ENCODE assay signal across 18 cellular contexts in the genomic region with DNA sequence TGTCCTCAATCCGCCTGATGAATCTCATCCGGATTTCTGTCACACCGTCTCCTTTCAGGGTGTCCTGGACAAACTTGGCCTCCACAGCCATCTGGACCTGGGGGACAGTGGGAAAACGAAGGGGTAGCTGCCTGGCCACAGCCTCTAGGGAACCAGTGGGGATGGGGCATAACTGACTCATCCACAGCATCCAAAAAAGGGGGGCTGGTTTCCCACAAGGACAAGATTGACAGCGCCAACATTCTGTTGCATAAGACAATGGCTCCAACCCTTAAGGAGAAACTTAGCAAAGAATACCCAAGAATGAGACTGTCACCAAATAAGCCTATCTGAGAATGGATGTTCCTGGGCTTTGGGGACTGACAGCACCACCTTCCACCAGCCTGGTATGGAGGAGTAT. TPM values are rescaled to one million over a fixed set of nuclear protein-coding genes. Genes with fewer than 3 reads are reported as not detected.
A peak's percentile ranks its signal among the peaks of the same experiment; 100 is the strongest.
DNase-seq lines count a peak whose midpoint lies in the region; ATAC-seq and TF ChIP-seq lines count a peak whose summit lies in the region.
"Had no signal": no experiment of that assay in that cellular context is flagged by ENCODE, and none has a peak within 500 bp of the region (broad histone marks: within the 10 kb centered on the region; RNA-seq: fewer than 3 reads in every experiment).

No MANE protein-coding gene starts in this region.

- H3K27ac ChIP-seq in heart left ventricle = peak overlapping the region in 10 of 12 donors; percentile 26 to 80 (median 68)
- H3K27ac ChIP-seq in colonic mucosa = peak overlapping the region; percentile 44
- H3K27ac ChIP-seq in osteoblast (ENCODE audit: low read depth, low read length) = peak overlapping the region; percentile 89
- peak overlapping the region in 3 of 4 donors; percentile 25 to 76 (median 61) for H3K27ac ChIP-seq in upper lobe of left lung
- H3K27ac ChIP-seq: A549, C4-2B, parathyroid adenoma had no signal

- TF ChIP-seq POLR2A in heart left ventricle (IDR thresholded peaks at IDR 0.05) (no peak), upper lobe of left lung (IDR thresholded peaks at IDR 0.05) (no peak)

- H4K20me1 ChIP-seq in osteoblast (ENCODE audit: insufficient read depth, low read length) = peaks cover 15% of the 10 kb centered on the region

- ATAC-seq in heart left ventricle (no peak), Right ventricle myocardium inferior (no peak), upper lobe of left lung (ENCODE audit: low FRiP score in 2 of 2) (no peak), GM19035 (IDR thresholded peaks at IDR 0.05; ENCODE audit: unreplicated experiment) (no peak)
- ATAC-seq: A549 had no signal

- H3K9me3 ChIP-seq in heart left ventricle (no peaks in the 10 kb centered on the region), colonic mucosa (no peaks in the 10 kb centered on the region), osteoblast (ENCODE audit: low read depth, low read length) (no peaks in the 10 kb centered on the region), upper lobe of left lung (no peaks in the 10 kb centered on the region)
- H3K9me3 ChIP-seq: A549 had no signal

- WGBS in heart left ventricle, 4 donors = 72 to 82% (median 74%) methylated on average over 5 of the region's 5 CpGs
- WGBS in upper lobe of left lung, 2 donors = 74 to 75% methylated on average over 5 of the region's 5 CpGs

- peaks cover 0 to 43% (median 32%) of the 10 kb centered on the region in 9 donors for H3K36me3 ChIP-seq in heart left ventricle
- H3K36me3 ChIP-seq in colonic mucosa = no peaks in the 10 kb centered on the region
- H3K36me3 ChIP-seq in osteoblast (ENCODE audit: insufficient read depth, low read length) = peaks cover 25% of the 10 kb centered on the region
- H3K36me3 ChIP-seq in upper lobe of left lung = peaks cover 10 to 46% (median 33%) of the 10 kb centered on the region in 4 donors

- H3K4me3 ChIP-seq in heart left ventricle (no peak overlapping the region), colonic mucosa (no peak overlapping the region), osteoblast (ENCODE audit: insufficient read depth, low read length) (no peak overlapping the region), upper lobe of left lung (no peak overlapping the region)
- H3K4me3 ChIP-seq: A549 had no signal

- TF ChIP-seq CTCF in heart left ventricle (IDR thresholded peaks at IDR 0.05) (no peak), colonic mucosa (IDR thresholded peaks at IDR 0.05) (no peak), osteoblast (IDR thresholded peaks at IDR 0.05; ENCODE audit: extremely low read depth, low read depth, low read length) (no peak), upper lobe of left lung (IDR thresholded peaks at IDR 0.05) (no peak)

- no peak overlapping the region for H2AFZ ChIP-seq in osteoblast (ENCODE audit: low read length)
- H2AFZ ChIP-seq: parathyroid adenoma had no signal

- DNase-seq in heart left ventricle (no peak), Right ventricle myocardium inferior (ENCODE audit: missing footprints) (no peak), colonic mucosa (no peak), osteoblast (ENCODE audit: insufficient read length, low spot score, missing footprints) (no peak), upper lobe of left lung (no peak), iPS-NIHi7 (ENCODE audit: extremely low spot score) (no peak), NCI-H2081 (lab: John Stamatoyannopoulos, UW) (no peak)
- DNase-seq: activated CD4-positive, alpha-beta T cell treated with anti-CD3 and anti-CD28 coated beads, Interleukin-2, amount 50 U/mL, for 1 hour; GOT3; naive B cell; NCI-H1048; OCI-M1; stimulated activated CD4-positive, alpha-beta T cell treated with anti-CD3 and anti-CD28 coated beads, Interleukin-12 subunit alpha, Interleukin-12 subunit beta, amount 100 ng/mL, for 4 hours; SW 1271 had no signal

- TF ChIP-seq EP300 in upper lobe of left lung (IDR thresholded peaks at IDR 0.05) = no peak

- H3K4me1 ChIP-seq in heart left ventricle (peaks cover 0 to 57% (median 39%) of the 10 kb centered on the region in 12 donors), colonic mucosa (no peaks in the 10 kb centered on the region), osteoblast (ENCODE audit: insufficient read depth, low read length) (peaks cover 62% of the 10 kb centered on the region), upper lobe of left lung (peaks cover 28 to 44% (median 34%) of the 10 kb centered on the region in 4 donors)
- H3K4me1 ChIP-seq: parathyroid adenoma had no signal

- no peak overlapping the region for H3K4me2 ChIP-seq in osteoblast (ENCODE audit: insufficient read depth, low read length)
- H3K4me2 ChIP-seq: A549 had no signal

- H3K27me3 ChIP-seq in heart left ventricle (no peaks in the 10 kb centered on the region), colonic mucosa (no peaks in the 10 kb centered on the region), osteoblast (ENCODE audit: insufficient read depth, low read length) (no peaks in the 10 kb centered on the region), upper lobe of left lung (no peaks in the 10 kb centered on the region)

- H3K79me2 ChIP-seq in osteoblast (ENCODE audit: insufficient read depth, low read length) = peaks cover 46% of the 10 kb centered on the region
- H3K79me2 ChIP-seq: parathyroid adenoma had no signal

- H3K9ac ChIP-seq in colonic mucosa (ENCODE audit: low read depth in 2 of 2, low read length in 2 of 2) = no peak overlapping the region
- H3K9ac ChIP-seq: parathyroid adenoma had no signal

- intact Hi-C loops in heart left ventricle (cut with DNase I) = loop anchor here in 1 of 10 donors (5.0 kb wide), 1 partner anchor 35 kb away; no protein-coding TSS in a partner anchor
- intact Hi-C loops in Right ventricle myocardium inferior (cut with DNase I) = no loop called here
- intact Hi-C loops in colonic mucosa (cut with DNase I) = no loop called here

RNA-seq across cellular contexts. Expression of gene TRAPPC3, which starts 12.1 kb away (rescaled TPM):
- 10 to 100 TPM; 45.3 to 77.2 (median 52.9) TPM for total RNA-seq in heart left ventricle
- polyA plus RNA-seq in heart left ventricle = 10 to 100 TPM; 40.8 to 89.6 TPM
- total RNA-seq in Right ventricle myocardium inferior = 53.9 TPM
- total RNA-seq in colonic mucosa = 10 to 100 TPM; 59.0 to 60.6 TPM
- total RNA-seq in osteoblast = 93.4 and 111 TPM in 2 replicates
- 100 to 1,000 TPM in 2 of 6 donors, 10 to 100 TPM in 4; 65.8 to 120 (median 75.5) TPM for total RNA-seq in upper lobe of left lung

RNA-seq across cellular contexts. Expression of gene COL8A2, which starts 12.2 kb away (rescaled TPM):
- 1 to 10 TPM in 5 of 9 donors, under 1 TPM in 4; 0.33 to 2.6 (median 1.1) TPM for total RNA-seq in heart left ventricle
- under 1 TPM; 0.34 to 0.53 TPM for polyA plus RNA-seq in heart left ventricle
- total RNA-seq in Right ventricle myocardium inferior = 1.0 TPM
- total RNA-seq in colonic mucosa = 1 to 10 TPM; 1.1 to 2.1 TPM
- 12.7 and 15.2 TPM in 2 replicates for total RNA-seq in osteoblast
- total RNA-seq in upper lobe of left lung = 10 to 100 TPM in 3 of 6 donors, 1 to 10 TPM in 3; 2.5 to 20.8 (median 11.4) TPM

RNA-seq across cellular contexts. Expression of gene MAP7D1, which starts 18.7 kb away (rescaled TPM):
- 100 to 1,000 TPM; 249 to 706 (median 328) TPM for total RNA-seq in heart left ventricle
- polyA plus RNA-seq in heart left ventricle = 100 to 1,000 TPM; 236 to 331 TPM
- 383 TPM for total RNA-seq in Right ventricle myocardium inferior
- 10 to 100 TPM; 37.7 to 50.0 TPM for total RNA-seq in colonic mucosa
- 106 and 132 TPM in 2 replicates for total RNA-seq in osteoblast
- 100 to 1,000 TPM; 129 to 290 (median 153) TPM for total RNA-seq in upper lobe of left lung

RNA-seq across cellular contexts. Expression of gene ADPRS, which starts 48.5 kb away (rescaled TPM):
- total RNA-seq in heart left ventricle (10 to 100 TPM; 11.3 to 49.0 (median 16.9) TPM), Right ventricle myocardium inferior (18.1 TPM), colonic mucosa (10 to 100 TPM; 30.4 to 33.0 TPM), osteoblast (20.6 and 24.2 TPM in 2 replicates), upper lobe of left lung (10 to 100 TPM; 29.3 to 60.0 (median 45.8) TPM)
- 10 to 100 TPM; 23.2 to 31.2 TPM for polyA plus RNA-seq in heart left ventricle

RNA-seq across cellular contexts. Expression of gene TEKT2, which starts 53.3 kb away (rescaled TPM):
- total RNA-seq in heart left ventricle (under 1 TPM in 3 of 9 donors, not detected in 6; 0.17 to 0.23 (median 0.20) TPM), Right ventricle myocardium inferior (not detected), colonic mucosa (under 1 TPM in 1 of 2 donors, not detected in 1; 0.13 TPM), osteoblast (0.29 TPM in 1 of 2 replicates, not detected in the other), upper lobe of left lung (10 to 100 TPM in 2 of 6 donors, 1 to 10 TPM in 3, under 1 TPM in 1; 0.69 to 24.3 (median 8.1) TPM)
- under 1 TPM in 1 of 2 donors, not detected in 1; 0.07 TPM for polyA plus RNA-seq in heart left ventricle
